Comparison of ENCODE assay signal across 1 cellular context in the genomic region with DNA sequence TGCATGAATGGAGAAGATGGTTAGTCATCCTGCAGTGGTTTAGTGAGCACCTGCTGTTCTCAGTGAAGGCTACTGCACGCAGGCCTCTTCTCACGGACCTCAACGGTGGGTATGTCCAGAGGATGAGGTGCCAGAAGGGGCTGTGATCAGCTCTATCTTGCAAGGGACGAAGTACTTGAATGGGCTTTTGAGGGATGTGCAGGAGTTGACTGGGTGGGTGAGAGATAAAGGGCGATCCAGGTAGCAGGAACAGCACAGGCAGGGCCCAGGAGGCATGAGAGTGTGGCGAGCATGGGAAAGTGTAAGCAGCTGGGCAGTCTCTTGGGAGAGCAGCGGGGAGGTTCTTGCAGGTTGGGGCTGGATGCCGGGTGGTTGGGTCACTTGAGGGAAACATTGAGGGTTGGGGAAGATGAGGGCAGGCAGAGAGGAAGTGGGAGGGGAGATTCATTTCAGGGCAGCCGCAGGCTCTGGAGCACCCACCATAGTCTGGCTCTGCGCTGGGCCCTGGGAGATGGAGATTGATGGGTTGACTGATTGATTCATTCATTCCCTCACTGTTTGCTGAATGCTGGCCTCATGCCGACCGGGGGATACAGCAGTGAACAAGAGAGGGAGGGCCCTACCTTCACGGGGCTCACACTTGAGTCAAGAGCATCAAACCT.
TF ChIP-seq lines count a peak whose summit lies in the region.

No MANE protein-coding gene starts in this region.

TF ChIP-seq in HEK293, 187 proteins besides CTCF, POLR2A, EP300 and RAD21 (continued from another document):
- TF ChIP-seq GFI1B (tag by site-specific recombination; IDR thresholded peaks at IDR 0.05) (no peak; the same call in 1 of the 2 replicates), WT1 (tag by site-specific recombination; IDR thresholded peaks at IDR 0.05) (peak; percentile 73; the same call in 1 of the 2 replicates), ZBTB21 (tag by site-specific recombination; IDR thresholded peaks at IDR 0.05) (no peak), ZNF600 (tag by site-specific recombination; IDR thresholded peaks at IDR 0.05) (peak; percentile 95), OSR2 (tag by site-specific recombination; IDR thresholded peaks at IDR 0.05) (peak; percentile 97), ZFP3 (tag by site-specific recombination; IDR thresholded peaks at IDR 0.05; ENCODE audit: low read depth) (peak; percentile 98), ZNF24 (tag by site-specific recombination; IDR thresholded peaks at IDR 0.05) (peak; percentile 58; the same call in 1 of the 2 replicates)
- TF ChIP-seq, protein P1, sequence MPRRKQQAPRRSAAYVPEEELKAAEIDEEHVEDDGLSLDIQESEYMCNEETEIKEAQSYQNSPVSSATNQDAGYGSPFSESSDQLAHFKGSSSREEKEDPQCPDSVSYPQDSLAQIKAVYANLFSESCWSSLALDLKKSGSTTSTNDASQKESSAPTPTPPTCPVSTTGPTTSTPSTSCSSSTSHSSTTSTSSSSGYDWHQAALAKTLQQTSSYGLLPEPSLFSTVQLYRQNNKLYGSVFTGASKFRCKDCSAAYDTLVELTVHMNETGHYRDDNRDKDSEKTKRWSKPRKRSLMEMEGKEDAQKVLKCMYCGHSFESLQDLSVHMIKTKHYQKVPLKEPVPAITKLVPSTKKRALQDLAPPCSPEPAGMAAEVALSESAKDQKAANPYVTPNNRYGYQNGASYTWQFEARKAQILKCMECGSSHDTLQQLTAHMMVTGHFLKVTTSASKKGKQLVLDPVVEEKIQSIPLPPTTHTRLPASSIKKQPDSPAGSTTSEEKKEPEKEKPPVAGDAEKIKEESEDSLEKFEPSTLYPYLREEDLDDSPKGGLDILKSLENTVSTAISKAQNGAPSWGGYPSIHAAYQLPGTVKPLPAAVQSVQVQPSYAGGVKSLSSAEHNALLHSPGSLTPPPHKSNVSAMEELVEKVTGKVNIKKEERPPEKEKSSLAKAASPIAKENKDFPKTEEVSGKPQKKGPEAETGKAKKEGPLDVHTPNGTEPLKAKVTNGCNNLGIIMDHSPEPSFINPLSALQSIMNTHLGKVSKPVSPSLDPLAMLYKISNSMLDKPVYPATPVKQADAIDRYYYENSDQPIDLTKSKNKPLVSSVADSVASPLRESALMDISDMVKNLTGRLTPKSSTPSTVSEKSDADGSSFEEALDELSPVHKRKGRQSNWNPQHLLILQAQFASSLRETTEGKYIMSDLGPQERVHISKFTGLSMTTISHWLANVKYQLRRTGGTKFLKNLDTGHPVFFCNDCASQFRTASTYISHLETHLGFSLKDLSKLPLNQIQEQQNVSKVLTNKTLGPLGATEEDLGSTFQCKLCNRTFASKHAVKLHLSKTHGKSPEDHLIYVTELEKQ (tag by site-specific recombination; IDR thresholded peaks at IDR 0.05; ENCODE audit: borderline replicate concordance), result peak; percentile 36; the same call in 1 of the 2 replicates
- TF ChIP-seq, protein P2, sequence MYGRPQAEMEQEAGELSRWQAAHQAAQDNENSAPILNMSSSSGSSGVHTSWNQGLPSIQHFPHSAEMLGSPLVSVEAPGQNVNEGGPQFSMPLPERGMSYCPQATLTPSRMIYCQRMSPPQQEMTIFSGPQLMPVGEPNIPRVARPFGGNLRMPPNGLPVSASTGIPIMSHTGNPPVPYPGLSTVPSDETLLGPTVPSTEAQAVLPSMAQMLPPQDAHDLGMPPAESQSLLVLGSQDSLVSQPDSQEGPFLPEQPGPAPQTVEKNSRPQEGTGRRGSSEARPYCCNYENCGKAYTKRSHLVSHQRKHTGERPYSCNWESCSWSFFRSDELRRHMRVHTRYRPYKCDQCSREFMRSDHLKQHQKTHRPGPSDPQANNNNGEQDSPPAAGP (tag by site-specific recombination; IDR thresholded peaks at IDR 0.05), result peak; percentile 81; the same call in 1 of the 2 replicates
